In the genomic region with DNA sequence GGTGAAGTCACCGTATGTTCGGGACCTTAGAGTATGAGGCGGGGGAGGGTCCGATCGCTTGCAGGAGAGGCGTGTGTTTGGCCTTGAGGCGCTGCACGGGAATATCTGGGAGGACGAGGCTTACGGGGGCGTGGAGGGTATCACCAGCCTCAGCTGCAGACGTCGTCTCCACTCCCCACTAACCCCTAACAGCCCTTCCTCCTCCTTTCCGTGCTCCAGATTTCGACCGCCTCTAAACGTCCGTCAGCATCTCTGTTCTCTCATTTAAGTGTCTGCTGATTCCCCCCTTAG, we compare ENCODE assay signal across 8 cellular contexts. TPM values are rescaled to one million over a fixed set of nuclear protein-coding genes. Genes with fewer than 3 reads are reported as not detected.
A peak's percentile ranks its signal among the peaks of the same experiment; 100 is the strongest.
DNase-seq lines count a peak whose midpoint lies in the region; ATAC-seq and TF ChIP-seq lines count a peak whose summit lies in the region.

No MANE protein-coding gene starts in this region.

- H3K4me1 ChIP-seq in ascending aorta, result peaks cover 0 to 8% of the 10 kb centered on the region in 2 donors
- H3K4me1 ChIP-seq in thymus (ENCODE audit: control insufficient read depth, insufficient read depth, low read length), result peaks cover 5% of the 10 kb centered on the region

- intact Hi-C loops in ascending aorta (cut with DNase I), result no loop called here

- H3K9me3 ChIP-seq in AG04450 (ENCODE audit: control insufficient read depth, insufficient read depth, low read length) (peaks cover 3% of the 10 kb centered on the region), ascending aorta (no peaks in the 10 kb centered on the region), thymus (ENCODE audit: control insufficient read depth) (peaks cover 2% of the 10 kb centered on the region)

- ATAC-seq in HG03045 (IDR thresholded peaks at IDR 0.05; ENCODE audit: unreplicated experiment), result no peak

- CTCF ChIA-PET in AG04450 (lab: Charles Lee), result no interaction called here

- H3K27me3 ChIP-seq in AG04450 (ENCODE audit: control insufficient read depth, insufficient read depth, low read length) (no peaks in the 10 kb centered on the region), ascending aorta (no peaks in the 10 kb centered on the region), kidney epithelial cell (ENCODE audit: control insufficient read depth, insufficient read depth, low read length) (no peaks in the 10 kb centered on the region), thymus (ENCODE audit: control insufficient read depth, insufficient read depth) (no peaks in the 10 kb centered on the region)

- H3K4me3 ChIP-seq in AG04450 (ENCODE audit: low read depth, low read length), result peak overlapping the region; percentile 84
- peak overlapping the region; percentile 88 for H3K4me3 ChIP-seq in HFF-Myc (replicated peaks; ENCODE audit: low read depth, low read length)
- H3K4me3 ChIP-seq in ascending aorta, result peak overlapping the region; percentile 79 to 94
- H3K4me3 ChIP-seq in kidney epithelial cell (ENCODE audit: low read depth, low read length), result peak overlapping the region; percentile 58
- H3K4me3 ChIP-seq in thymus (ENCODE audit: low read length), result peak overlapping the region; percentile 99

- TF ChIP-seq CTCF in AG04450 (IDR thresholded peaks at IDR 0.05; ENCODE audit: low read depth, low read length) (no peak), HFF-Myc (IDR thresholded peaks at IDR 0.05; ENCODE audit: low read depth, low read length, missing control alignments) (no peak), ascending aorta (IDR thresholded peaks at IDR 0.05) (no peak), kidney epithelial cell (IDR thresholded peaks at IDR 0.05; ENCODE audit: insufficient read depth, low read length, poor library complexity, severe bottlenecking) (no peak)

- POLR2A ChIA-PET in AG04450 (lab: Yijun Ruan, JAX), result no interaction called here

- H3K27ac ChIP-seq in AG04450 (ENCODE audit: low read depth, low read length) (peak overlapping the region; percentile 70), ascending aorta (peak overlapping the region; percentile 73 to 86), thymus (ENCODE audit: low read depth) (no peak overlapping the region)

- H3K36me3 ChIP-seq in ascending aorta (peaks cover 16 to 19% of the 10 kb centered on the region in 2 donors), kidney epithelial cell (ENCODE audit: control insufficient read depth, insufficient read depth, low read length) (no peaks in the 10 kb centered on the region), thymus (ENCODE audit: control insufficient read depth, insufficient read depth) (peaks cover 19% of the 10 kb centered on the region)

- DNase-seq in AG04450 (ENCODE audit: low read depth, low spot score), result no peak
- DNase-seq in HFF-Myc (ENCODE audit: extremely low read depth, low read depth), result no peak
- no peak for DNase-seq in ascending aorta (ENCODE audit: low spot score in 2 of 2)
- DNase-seq in kidney epithelial cell (ENCODE audit: low read depth), result no peak
- DNase-seq in putamen (ENCODE audit: low spot score), result no peak
- DNase-seq in NOMO-1 treated with DMSO at 0.1 percent for 48 hours (lab: John Stamatoyannopoulos, UW; ENCODE audit: unreplicated experiment), result no peak

- WGBS in thymus, result 4% methylated on average over 18 of the region's 18 CpGs

RNA-seq across cellular contexts. Expression of gene ZNF12, which starts 23.5 kb away (rescaled TPM):
- polyA plus RNA-seq in AG04450 (2011; rRNA removed), result 15.4 and 20.4 TPM in 2 replicates
- 11.9 and 21.3 TPM in 2 replicates for polyA minus RNA-seq in AG04450 (2011; rRNA and poly(A)+ RNA removed)
- total RNA-seq in ascending aorta, result 28.8 TPM
- total RNA-seq in kidney epithelial cell, result 16.1 and 18.5 TPM in 2 replicates
- 21.5 TPM for polyA plus RNA-seq in thymus

RNA-seq across cellular contexts. Expression of gene RSPH10B2, which starts 23.6 kb away (rescaled TPM):
- polyA plus RNA-seq in AG04450 (2011; rRNA removed) (not detected in 2 replicates), thymus (0.25 TPM)
- 0.61 TPM in 1 of 2 replicates, not detected in the other for polyA minus RNA-seq in AG04450 (2011; rRNA and poly(A)+ RNA removed)
- total RNA-seq in ascending aorta (not detected), kidney epithelial cell (0.96 TPM in 1 of 2 replicates, not detected in the other)
